In genomic region chr5:180382926-180383325, GRCh38 we compare ENCODE assay signal across 19 cellular contexts. TPM values are rescaled to one million over a fixed set of nuclear protein-coding genes. Genes with fewer than 3 reads are reported as not detected.
DNase-seq lines count a peak whose midpoint lies in the region; ATAC-seq, FAIRE-seq and TF ChIP-seq lines count a peak whose summit lies in the region.
"Had no signal": no experiment of that assay in that cellular context is flagged by ENCODE, and none has a peak within 500 bp of the region (broad histone marks: within the 10 kb centered on the region; RNA-seq: fewer than 3 reads in every experiment).

No MANE protein-coding gene starts in this region.

- H3K4me3 Mint-ChIP-seq in activated T-cell treated with anti-CD3 and anti-CD28 coated beads, Interleukin-2, amount 50 U/mL, for 72 hours: no peak overlapping the region
- no peak overlapping the region for H3K4me3 Mint-ChIP-seq in activated CD4-positive, alpha-beta T cell treated with anti-CD3 and anti-CD28 coated beads for 36 hours
- H3K4me3 Mint-ChIP-seq: CD4-positive, alpha-beta memory T cell; GM23338; HFFc6 had no signal

- CTCF ChIA-PET in H1 (lab: Charles Lee; ENCODE audit: partially characterized antibody): interaction anchor here (1.2 to 4.2 kb wide), 2 partner anchors 8 to 12 kb away, joined by 3 to 15 read pairs; no protein-coding TSS in a partner anchor
- CTCF ChIA-PET in activated CD4-positive, alpha-beta T cell treated with anti-CD3 and anti-CD28 coated beads for 36 hours (lab: Charles Lee): no interaction called here

- H3K79me1 ChIP-seq in H1 (ENCODE audit: low read depth, low read length): no peaks in the 10 kb centered on the region

- no peaks in the 10 kb centered on the region for H3K9me3 Mint-ChIP-seq in activated T-cell treated with anti-CD3 and anti-CD28 coated beads, Interleukin-2, amount 50 U/mL, for 72 hours
- H3K9me3 Mint-ChIP-seq in activated CD4-positive, alpha-beta T cell treated with anti-CD3 and anti-CD28 coated beads for 36 hours (ENCODE audit: low read depth): no peaks in the 10 kb centered on the region
- H3K9me3 Mint-ChIP-seq: CD4-positive, alpha-beta memory T cell had no signal

- H3K56ac ChIP-seq in H1 (replicated peaks; ENCODE audit: insufficient read length, low read depth, low read length): no peak overlapping the region

- no peak overlapping the region for H4K91ac ChIP-seq in H1 (replicated peaks; ENCODE audit: insufficient read length, low read length)

- POLR2A ChIA-PET in H1 (lab: Charles Lee; ENCODE audit: partially characterized antibody): no interaction called here
- POLR2A ChIA-PET in activated CD4-positive, alpha-beta T cell treated with anti-CD3 and anti-CD28 coated beads for 36 hours (lab: Charles Lee): no interaction called here

- no peaks in the 10 kb centered on the region for H3K36me3 ChIP-seq in BLaER1 treated with 17β-estradiol and CSF1 and Interleukin-3, amounts not matched to agents 10 nM and 100 nM
- no peaks in the 10 kb centered on the region for H3K36me3 ChIP-seq in H1 (ENCODE audit: control insufficient read depth in 2 of 4, insufficient read depth in 4 of 4, low read length in 3 of 4)
- H3K36me3 ChIP-seq: HAP-1 had no signal

- H4K8ac ChIP-seq in H1 (ENCODE audit: extremely low read depth, insufficient read depth, low read length): peak overlapping the region; percentile 46; the same call in 1 of the 2 replicates

- H4K5ac ChIP-seq in H1 (ENCODE audit: insufficient read length, low read depth, low read length): no peak overlapping the region

- H3K23me2 ChIP-seq in H1 (ENCODE audit: low read depth, low read length): peaks cover 1% of the 10 kb centered on the region; the same call in 1 of the 2 replicates

- H3K9me3 ChIP-seq in BLaER1 treated with 17β-estradiol and CSF1 and Interleukin-3, amounts not matched to agents 10 nM and 100 nM (replicated peaks in 1 of 11): no peaks in the 10 kb centered on the region
- H3K9me3 ChIP-seq in H1 (ENCODE audit: insufficient read depth in 2 of 2, low read depth in 1 of 2, low read length in 1 of 2): no peaks in the 10 kb centered on the region
- H3K9me3 ChIP-seq: HAP-1 had no signal

- H3K23ac ChIP-seq in H1 (ENCODE audit: insufficient read length): no peak overlapping the region

- peaks cover 5 to 36% (median 25%) of the 10 kb centered on the region in 10 experiments; a peak in 18 of 20 replicates for H3K4me1 ChIP-seq in BLaER1 treated with 17β-estradiol and CSF1 and Interleukin-3, amounts not matched to agents 10 nM and 100 nM
- no peaks in the 10 kb centered on the region; a peak in 1 of 7 replicates for H3K4me1 ChIP-seq in H1 (replicated peaks in 1 of 4; ENCODE audit: control insufficient read depth in 3 of 4, insufficient read depth in 4 of 4, low read length in 3 of 4)
- H3K4me1 ChIP-seq: HAP-1 had no signal

- no peak overlapping the region for H2BK5ac ChIP-seq in H1 (ENCODE audit: low read depth, low read length)

- no peak for TF ChIP-seq EP300 in H1 (IDR thresholded peaks at IDR 0.05; ENCODE audit: borderline replicate concordance in 1 of 2, low read depth in 2 of 2, low read length in 2 of 2)

- DNase-seq in H1 (ENCODE audit: low read depth in 1 of 2, low spot score in 2 of 2) (no peak), omental fat pad (ENCODE audit: low spot score) (no peak), RKO (ENCODE audit: low spot score) (no peak)
- DNase-seq in activated T-cell treated with anti-CD3 and anti-CD28 coated beads, Interleukin-2, amount 50 U/mL, for 72 hours: no peak
- DNase-seq in activated CD4-positive, alpha-beta T cell treated with anti-CD3 and anti-CD28 coated beads for 36 hours: no peak
- DNase-seq: C1 segment of cervical spinal cord; Calu3; CD4-positive, alpha-beta memory T cell; COR-L47; DMS53; DMS79 treated with DMSO at 0.1 percent for 48 hours; GF-D8; HFFc6 had no signal

- no peak for TF ChIP-seq POLR2A in H1 (IDR thresholded peaks at IDR 0.05; ENCODE audit: control extremely low read depth in 1 of 2, low read depth in 2 of 2, low read length in 2 of 2)

- no peak overlapping the region for H3K18ac ChIP-seq in H1 (ENCODE audit: extremely low read depth, low read length)

- no peak overlapping the region for H3K4me3 ChIP-seq in BLaER1 treated with 17β-estradiol and CSF1 and Interleukin-3, amounts not matched to agents 10 nM and 100 nM
- H3K4me3 ChIP-seq in H1 (ENCODE audit: extremely low read depth in 1 of 4, insufficient read depth in 2 of 4, low read depth in 3 of 4, low read length in 4 of 4): no peak overlapping the region
- H3K4me3 ChIP-seq: GM23338, HAP-1 had no signal

- H3K27ac Mint-ChIP-seq in activated T-cell treated with anti-CD3 and anti-CD28 coated beads, Interleukin-2, amount 50 U/mL, for 72 hours: no peak overlapping the region
- no peak overlapping the region for H3K27ac Mint-ChIP-seq in activated CD4-positive, alpha-beta T cell treated with anti-CD3 and anti-CD28 coated beads for 36 hours
- H3K27ac Mint-ChIP-seq: CD4-positive, alpha-beta memory T cell; GM23338; HFFc6 had no signal

- H2BK20ac ChIP-seq in H1 (ENCODE audit: low read length): no peak overlapping the region

- no peak for TF ChIP-seq RAD21 in H1 (IDR thresholded peaks at IDR 0.05 in 1 of 2, conservative IDR thresholded peaks at IDR 0.05 in 1 of 2; ENCODE audit: low read depth in 2 of 2, low read length in 2 of 2)

- H3K27me3 Mint-ChIP-seq in activated T-cell treated with anti-CD3 and anti-CD28 coated beads, Interleukin-2, amount 50 U/mL, for 72 hours (ENCODE audit: low read depth): no peaks in the 10 kb centered on the region
- no peaks in the 10 kb centered on the region for H3K27me3 Mint-ChIP-seq in activated CD4-positive, alpha-beta T cell treated with anti-CD3 and anti-CD28 coated beads for 36 hours

- H3K36me3 Mint-ChIP-seq in activated T-cell treated with anti-CD3 and anti-CD28 coated beads, Interleukin-2, amount 50 U/mL, for 72 hours (ENCODE audit: insufficient read depth in 2 of 2): no peaks in the 10 kb centered on the region
- no peaks in the 10 kb centered on the region for H3K36me3 Mint-ChIP-seq in activated CD4-positive, alpha-beta T cell treated with anti-CD3 and anti-CD28 coated beads for 36 hours (ENCODE audit: low read depth)
- H3K36me3 Mint-ChIP-seq: CD4-positive, alpha-beta memory T cell had no signal

- WGBS in H1 (ENCODE audit: extremely low coverage in 1 of 2, insufficient coverage in 1 of 2, insufficient read length in 1 of 2, insufficient replicate concordance in 2 of 2, low coverage in 1 of 2, low lambda C conversion rate in 2 of 2, missing lambda C conversion rate in 1 of 2), 2 experiments: 86% methylated on average over 8 of the region's 8 CpGs; no CpG with 5 or more reads in 1 of the 2 experiments

- H3K9ac ChIP-seq in BLaER1 treated with 17β-estradiol and CSF1 and Interleukin-3, amounts not matched to agents 10 nM and 100 nM: no peak overlapping the region
- no peak overlapping the region for H3K9ac ChIP-seq in H1 (replicated peaks in 1 of 4; ENCODE audit: extremely low read depth in 1 of 4, low read depth in 3 of 4, low read length in 3 of 4)

- no peak overlapping the region for H2AK5ac ChIP-seq in H1 (ENCODE audit: low read depth, low read length)

- no peak overlapping the region for H2BK120ac ChIP-seq in H1 (replicated peaks; ENCODE audit: low read depth, low read length)

- no peak overlapping the region for H3K14ac ChIP-seq in H1 (ENCODE audit: insufficient read length)

- no peaks in the 10 kb centered on the region for H3K4me1 Mint-ChIP-seq in activated T-cell treated with anti-CD3 and anti-CD28 coated beads, Interleukin-2, amount 50 U/mL, for 72 hours (ENCODE audit: low read depth)
- no peaks in the 10 kb centered on the region for H3K4me1 Mint-ChIP-seq in activated CD4-positive, alpha-beta T cell treated with anti-CD3 and anti-CD28 coated beads for 36 hours
- H3K4me1 Mint-ChIP-seq: CD4-positive, alpha-beta memory T cell had no signal

- H3K27ac ChIP-seq in BLaER1 treated with 17β-estradiol and CSF1 and Interleukin-3, amounts not matched to agents 10 nM and 100 nM: no peak overlapping the region
- H3K27ac ChIP-seq in H1 (ENCODE audit: low read depth, low read length): no peak overlapping the region

- peak overlapping the region; percentile 50; the same call in 1 of the 2 replicates for H2BK12ac ChIP-seq in H1 (ENCODE audit: low read depth, low read length)

- no peak overlapping the region for H2BK15ac ChIP-seq in H1 (ENCODE audit: low read length)

- no peak for FAIRE-seq in H1 (lab: Jason Lieb, UNC)
- FAIRE-seq: GM12891, GM18507, H54 had no signal

- no peaks in the 10 kb centered on the region for H3K27me3 ChIP-seq in BLaER1 treated with 17β-estradiol and CSF1 and Interleukin-3, amounts not matched to agents 10 nM and 100 nM
- H3K27me3 ChIP-seq in H1 (replicated peaks in 1 of 4; ENCODE audit: control insufficient read depth in 3 of 4, extremely low read depth in 1 of 4, insufficient read depth in 3 of 4, low read length in 3 of 4): no peaks in the 10 kb centered on the region; a peak in 1 of 7 replicates

- intact Hi-C loops in activated CD4-positive, alpha-beta T cell treated with anti-CD3 and anti-CD28 coated beads for 36 hours (cut with DNase I, micrococcal nuclease): no loop called here

- H2AFZ ChIP-seq in H1 (ENCODE audit: low read length): no peak overlapping the region
- H2AFZ ChIP-seq: GM23338 had no signal

- no peak overlapping the region for H3K4ac ChIP-seq in H1 (replicated peaks; ENCODE audit: insufficient read length, low read depth, low read length)

- no peaks in the 10 kb centered on the region; a peak in 1 of 22 replicates for H4K20me1 ChIP-seq in BLaER1 treated with 17β-estradiol and CSF1 and Interleukin-3, amounts not matched to agents 10 nM and 100 nM
- H4K20me1 ChIP-seq in H1 (replicated peaks in 1 of 2; ENCODE audit: control insufficient read depth in 1 of 2, insufficient read depth in 2 of 2, low read length in 2 of 2): no peaks in the 10 kb centered on the region

- peak; percentile 25 for ATAC-seq in omental fat pad (ENCODE audit: low FRiP score)
- no peak for ATAC-seq in activated T-cell treated with anti-CD3 and anti-CD28 coated beads, Interleukin-2, amount 50 U/mL, for 72 hours (replicated peaks in 1 of 2)
- no peak for ATAC-seq in activated CD4-positive, alpha-beta T cell treated with anti-CD3 and anti-CD28 coated beads for 36 hours
- ATAC-seq: GM23338 had no signal

- H3K79me2 ChIP-seq in H1 (ENCODE audit: control insufficient read depth in 1 of 2, insufficient read depth in 2 of 2, low read length in 2 of 2): no peaks in the 10 kb centered on the region

- peak overlapping the region in 6 of 11 experiments; percentile 75 to 84 (median 83); a peak in 6 of 22 replicates for H3K4me2 ChIP-seq in BLaER1 treated with 17β-estradiol and CSF1 and Interleukin-3, amounts not matched to agents 10 nM and 100 nM
- no peak overlapping the region for H3K4me2 ChIP-seq in H1 (ENCODE audit: insufficient read depth in 1 of 2, low read depth in 2 of 2, low read length in 2 of 2)
- H3K4me2 ChIP-seq: GM23338 had no signal

- no peak for TF ChIP-seq CTCF in H1 (IDR thresholded peaks at IDR 0.05; ENCODE audit: control extremely low read depth in 1 of 3, insufficient read depth in 1 of 3, low read depth in 1 of 3, low read length in 3 of 3)
- TF ChIP-seq CTCF in omental fat pad (IDR thresholded peaks at IDR 0.05): no peak

RNA-seq across cellular contexts. Expression of gene GFPT2, which starts 29.8 kb away (rescaled TPM):
- total RNA-seq in H1 (2021; fragmentation: NEBNext Ultra II Directional; extraction: Animal tissue kit (Norgen Biotek cat#: 25700)): 141 and 143 TPM in 2 replicates
- 83.7 and 90.0 TPM in 2 replicates for polyA plus RNA-seq in H1 (2011; rRNA removed)
- 101 TPM for polyA plus RNA-seq in H1 (2011; cell fraction: cytosol; rRNA removed)
- 136 TPM for polyA plus RNA-seq in H1 (2011; cell fraction: nucleus; rRNA removed)
- polyA plus RNA-seq in H1 (2012, experiment 1 of 2): 78.6 to 104 TPM (median 83.3 TPM) in 4 replicates
- polyA plus RNA-seq in H1 (2012, experiment 2 of 2): 47.5 TPM
- polyA plus RNA-seq in H1 (2013, experiment 1 of 2): 73.7 TPM
- 66.5 TPM for polyA plus RNA-seq in H1 (2013, experiment 2 of 2)
- polyA minus RNA-seq in H1 (2011; rRNA and poly(A)+ RNA removed): 118 and 127 TPM in 2 replicates
- 56.6 TPM for polyA minus RNA-seq in H1 (2011; cell fraction: cytosol; rRNA and poly(A)+ RNA removed)
- 80.8 TPM for polyA minus RNA-seq in H1 (2011; cell fraction: nucleus; rRNA and poly(A)+ RNA removed)
- 100 to 1,000 TPM in 2 of 4 donors, 10 to 100 TPM in 2; 42.3 to 553 (median 270) TPM for total RNA-seq in omental fat pad
- total RNA-seq in activated T-cell treated with anti-CD3 and anti-CD28 coated beads, Interleukin-2, amount 50 U/mL, for 72 hours: under 1 TPM; 0.39 to 0.70 TPM
- total RNA-seq in activated CD4-positive, alpha-beta T cell treated with anti-CD3 and anti-CD28 coated beads for 36 hours: under 1 TPM; 0.16 TPM
- total RNA-seq: Calu3 had no signal

Comparison
In these comparisons a context has a peak if more than half of its experiments do, and no peak if none do; other contexts are left out.
1. H3K4me2 ChIP-seq: peak in BLaER1 treated with 17β-estradiol and CSF1 and Interleukin-3, amounts not matched to agents 10 nM and 100 nM (6 of 11); none in H1 (0 of 2).
2. RNA of gene GFPT2, which starts 29.8 kb away (total RNA-seq): 42.3 to 553 TPM in omental fat pad and 141 to 143 TPM in H1; 0.39 to 0.70 TPM in activated T-cell treated with anti-CD3 and anti-CD28 coated beads, Interleukin-2, amount 50 U/mL, for 72 hours and 0.16 TPM in activated CD4-positive, alpha-beta T cell treated with anti-CD3 and anti-CD28 coated beads for 36 hours; every median in the first group is over 10 times any median in the second.